16 cellular contexts compared by ENCODE assay signal in the genomic region with DNA sequence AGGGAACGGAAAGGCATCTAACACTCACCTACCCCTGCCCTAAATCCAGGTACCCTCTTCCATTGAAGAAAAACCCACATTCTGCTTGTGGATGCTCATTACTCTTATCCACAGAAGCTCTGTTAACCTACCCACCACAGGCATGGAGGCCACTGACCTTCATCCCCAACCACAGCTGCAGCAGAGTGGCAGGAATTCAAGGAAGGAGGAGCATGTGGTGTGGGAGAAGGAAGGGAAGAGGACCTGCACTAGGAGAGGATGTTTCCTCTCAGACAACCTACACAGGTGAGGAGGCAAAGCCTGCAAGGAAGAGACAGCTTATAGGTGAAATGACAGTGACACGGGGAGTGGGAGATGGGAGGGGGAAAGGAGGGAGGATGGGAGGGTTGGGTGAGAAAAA.
DNase-seq lines count a peak whose midpoint lies in the region; ATAC-seq and TF ChIP-seq lines count a peak whose summit lies in the region.
"Had no signal": no experiment of that assay in that cellular context is flagged by ENCODE, and none has a peak within 500 bp of the region (broad histone marks: within the 10 kb centered on the region; RNA-seq: fewer than 3 reads in every experiment).

No MANE protein-coding gene starts in this region.

- H3K4me3 Mint-ChIP-seq in MCF 10A (ENCODE audit: unreplicated experiment): no peak overlapping the region
- H3K4me3 Mint-ChIP-seq: activated CD4-positive, alpha-beta T cell treated with anti-CD3 and anti-CD28 coated beads, Interleukin-2, amount 10 ng/mL, durations not matched to agents 7 days and 5 days; activated naive CD4-positive, alpha-beta T cell treated with anti-CD3 and anti-CD28 coated beads, Interleukin-2, amount 10 ng/mL, durations not matched to agents 7 days and 5 days; CD8-positive, alpha-beta T cell had no signal

- H3K27ac Mint-ChIP-seq in MCF 10A (ENCODE audit: low read depth, unreplicated experiment): no peak overlapping the region
- H3K27ac Mint-ChIP-seq: activated CD4-positive, alpha-beta T cell treated with anti-CD3 and anti-CD28 coated beads, Interleukin-2, amount 10 ng/mL, durations not matched to agents 7 days and 5 days; activated naive CD4-positive, alpha-beta T cell treated with anti-CD3 and anti-CD28 coated beads, Interleukin-2, amount 10 ng/mL, durations not matched to agents 7 days and 5 days; CD8-positive, alpha-beta T cell had no signal

- 76% methylated on average over 2 of the region's 2 CpGs for WGBS in thyroid gland, 2 donors

- TF ChIP-seq POLR2A in breast epithelium (IDR thresholded peaks at IDR 0.05) (no peak), thyroid gland (IDR thresholded peaks at IDR 0.05) (no peak)

- H3K27me3 ChIP-seq in breast epithelium (no peaks in the 10 kb centered on the region), ascending aorta (no peaks in the 10 kb centered on the region), thyroid gland (no peaks in the 10 kb centered on the region)
- H3K27me3 ChIP-seq: SJSA1 had no signal

- no peak for ATAC-seq in GM21367 (IDR thresholded peaks at IDR 0.05; ENCODE audit: unreplicated experiment)
- ATAC-seq in HG02588 (IDR thresholded peaks at IDR 0.05; ENCODE audit: unreplicated experiment): no peak
- ATAC-seq: CD8-positive, alpha-beta T cell had no signal

- intact Hi-C loops in breast epithelium (cut with DNase I; ENCODE audit: low total_unique reads): no loop called here
- intact Hi-C loops in MCF 10A (cut with micrococcal nuclease): loop anchor here (5.0 kb wide), 1 partner anchor 333 kb away; no protein-coding TSS in a partner anchor
- intact Hi-C loops in ascending aorta (cut with DNase I): loop anchor here (2.0 to 5.0 kb wide), 3 partner anchors 37 to 245 kb away; partner anchors contain the start of gene PFN2
- intact Hi-C loops in thyroid gland (cut with DNase I): no loop called here

- CTCF ChIA-PET in MCF 10A (lab: Yijun Ruan, JAX): interaction anchor here (2.1 to 6.0 kb wide), 2 partner anchors 8 to 249 kb away, joined by 7 to 74 read pairs; no protein-coding TSS in a partner anchor

- POLR2A ChIA-PET in MCF 10A (lab: Yijun Ruan, JAX): interaction anchor here (0.5 kb wide), 1 partner anchor 53 kb away, joined by 3 read pairs; no protein-coding TSS in a partner anchor

- H3K27ac ChIP-seq in breast epithelium (peak overlapping the region; percentile 28 to 33), ascending aorta (peak overlapping the region; percentile 75 to 80), thyroid gland (peak overlapping the region; percentile 33 to 60 (median 57))
- H3K27ac ChIP-seq: parathyroid adenoma, SJSA1 had no signal

- H3K36me3 Mint-ChIP-seq in MCF 10A (ENCODE audit: insufficient read depth, unreplicated experiment): no peaks in the 10 kb centered on the region
- H3K36me3 Mint-ChIP-seq: activated naive CD4-positive, alpha-beta T cell treated with anti-CD3 and anti-CD28 coated beads, Interleukin-2, amount 10 ng/mL, durations not matched to agents 7 days and 5 days; CD8-positive, alpha-beta T cell had no signal

- H3K36me3 ChIP-seq in breast epithelium: no peaks in the 10 kb centered on the region
- no peaks in the 10 kb centered on the region for H3K36me3 ChIP-seq in ascending aorta
- H3K36me3 ChIP-seq in thyroid gland: no peaks in the 10 kb centered on the region
- H3K36me3 ChIP-seq: SJSA1 had no signal

- BruUV-seq in MCF 10A (replicated peaks; lab: Mats Ljungman, UMichigan): no TSS peak

- no peaks in the 10 kb centered on the region for H3K4me1 ChIP-seq in breast epithelium
- H3K4me1 ChIP-seq in ascending aorta: peaks cover 5 to 7% of the 10 kb centered on the region in 2 donors
- peaks cover 7 to 13% of the 10 kb centered on the region in 2 donors for H3K4me1 ChIP-seq in thyroid gland
- H3K4me1 ChIP-seq: parathyroid adenoma had no signal

- no peaks in the 10 kb centered on the region for H3K9me3 ChIP-seq in breast epithelium
- no peaks in the 10 kb centered on the region for H3K9me3 ChIP-seq in ascending aorta
- H3K9me3 ChIP-seq in thyroid gland: no peaks in the 10 kb centered on the region

- H3K9me3 Mint-ChIP-seq in MCF 10A (ENCODE audit: unreplicated experiment): no peaks in the 10 kb centered on the region
- H3K9me3 Mint-ChIP-seq: activated CD4-positive, alpha-beta T cell treated with anti-CD3 and anti-CD28 coated beads, Interleukin-2, amount 10 ng/mL, durations not matched to agents 7 days and 5 days; activated naive CD4-positive, alpha-beta T cell treated with anti-CD3 and anti-CD28 coated beads, Interleukin-2, amount 10 ng/mL, durations not matched to agents 7 days and 5 days; CD8-positive, alpha-beta T cell had no signal

- DNase-seq in breast epithelium (ENCODE audit: low spot score in 2 of 2) (no peak), MCF 10A (ENCODE audit: unreplicated experiment) (no peak), ascending aorta (ENCODE audit: low spot score in 2 of 2) (no peak), kidney tubule cell (ENCODE audit: low spot score) (peak; percentile 23), thyroid gland (no peak), AG08396 (ENCODE audit: low spot score) (no peak)
- DNase-seq: ACHN; activated CD4-positive, alpha-beta T cell treated with anti-CD3 and anti-CD28 coated beads, Interleukin-2, amount 10 ng/mL, durations not matched to agents 7 days and 5 days; activated naive CD4-positive, alpha-beta T cell treated with anti-CD3 and anti-CD28 coated beads, Interleukin-2, amount 10 ng/mL, durations not matched to agents 7 days and 5 days; CD8-positive, alpha-beta T cell; effector CD4-positive, alpha-beta T cell; stimulated activated naive CD4-positive, alpha-beta T cell had no signal

- H3K4me1 Mint-ChIP-seq in MCF 10A (ENCODE audit: insufficient read depth, unreplicated experiment): peaks cover 11% of the 10 kb centered on the region
- H3K4me1 Mint-ChIP-seq: activated CD4-positive, alpha-beta T cell treated with anti-CD3 and anti-CD28 coated beads, Interleukin-2, amount 10 ng/mL, durations not matched to agents 7 days and 5 days; activated naive CD4-positive, alpha-beta T cell treated with anti-CD3 and anti-CD28 coated beads, Interleukin-2, amount 10 ng/mL, durations not matched to agents 7 days and 5 days had no signal

- no peak for TF ChIP-seq CTCF in breast epithelium (IDR thresholded peaks at IDR 0.05)
- no peak for TF ChIP-seq CTCF in MCF 10A (IDR thresholded peaks at IDR 0.05; ENCODE audit: unreplicated experiment)
- TF ChIP-seq CTCF in ascending aorta (IDR thresholded peaks at IDR 0.05): no peak
- no peak for TF ChIP-seq CTCF in thyroid gland (IDR thresholded peaks at IDR 0.05)

- no peaks in the 10 kb centered on the region for H3K27me3 Mint-ChIP-seq in MCF 10A (ENCODE audit: insufficient read depth, unreplicated experiment)

- H3K4me3 ChIP-seq in breast epithelium: no peak overlapping the region
- no peak overlapping the region for H3K4me3 ChIP-seq in ascending aorta
- no peak overlapping the region for H3K4me3 ChIP-seq in thyroid gland (replicated peaks in 1 of 3)
- H3K4me3 ChIP-seq: SJSA1 had no signal

Comparison
In these comparisons a context has a peak if more than half of its experiments do, and no peak if none do; other contexts are left out.
1. intact Hi-C loops: an anchor here in MCF 10A (5.0 kb wide) and ascending aorta (2.0 to 5.0 kb wide); none called in breast epithelium and thyroid gland.